ENCODE assay signal across 1 cellular context in the genomic region with DNA sequence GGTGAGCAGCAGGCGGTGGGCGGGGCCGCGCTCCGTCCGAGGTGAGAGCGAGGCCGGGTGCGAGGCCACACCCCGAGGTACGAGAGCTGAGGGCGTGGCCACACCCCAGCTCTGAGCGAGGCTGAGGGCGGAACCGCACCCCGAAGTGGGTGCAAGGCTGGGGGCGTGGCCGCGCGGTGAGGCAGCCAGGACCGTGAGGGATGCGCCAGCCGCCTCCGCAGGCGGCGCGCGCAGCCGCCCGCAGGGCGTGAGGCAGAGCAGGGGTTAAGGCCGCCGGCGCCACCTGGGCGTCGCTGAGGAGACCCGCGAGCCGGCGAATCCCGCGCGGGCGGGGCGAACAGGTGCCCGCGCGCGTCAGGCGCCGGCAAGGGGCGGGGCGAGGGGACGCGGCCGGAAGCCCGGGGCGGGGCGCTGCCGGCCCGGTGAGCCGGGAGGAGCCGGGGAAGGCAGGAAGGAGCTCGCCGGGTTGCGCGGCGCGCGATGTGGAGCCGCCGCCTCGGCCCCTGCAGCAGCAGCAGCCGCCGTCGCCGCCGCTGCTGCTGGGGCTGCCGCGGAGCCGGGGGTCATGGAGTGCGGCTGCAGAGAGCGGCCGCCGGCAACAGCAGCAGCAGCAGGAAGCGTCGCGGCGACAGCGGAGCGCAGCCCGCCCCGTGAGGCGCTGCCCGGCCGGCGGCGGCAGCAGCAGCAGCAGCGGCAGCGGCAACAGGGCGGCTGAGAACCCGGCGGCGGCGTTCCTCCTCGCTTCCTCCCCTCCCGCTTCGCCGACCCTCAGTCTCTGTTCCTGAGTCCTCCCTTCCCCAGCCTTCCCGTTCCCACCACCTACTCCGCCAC.
TF ChIP-seq lines count a peak whose summit lies in the region.

A gene with protein sequence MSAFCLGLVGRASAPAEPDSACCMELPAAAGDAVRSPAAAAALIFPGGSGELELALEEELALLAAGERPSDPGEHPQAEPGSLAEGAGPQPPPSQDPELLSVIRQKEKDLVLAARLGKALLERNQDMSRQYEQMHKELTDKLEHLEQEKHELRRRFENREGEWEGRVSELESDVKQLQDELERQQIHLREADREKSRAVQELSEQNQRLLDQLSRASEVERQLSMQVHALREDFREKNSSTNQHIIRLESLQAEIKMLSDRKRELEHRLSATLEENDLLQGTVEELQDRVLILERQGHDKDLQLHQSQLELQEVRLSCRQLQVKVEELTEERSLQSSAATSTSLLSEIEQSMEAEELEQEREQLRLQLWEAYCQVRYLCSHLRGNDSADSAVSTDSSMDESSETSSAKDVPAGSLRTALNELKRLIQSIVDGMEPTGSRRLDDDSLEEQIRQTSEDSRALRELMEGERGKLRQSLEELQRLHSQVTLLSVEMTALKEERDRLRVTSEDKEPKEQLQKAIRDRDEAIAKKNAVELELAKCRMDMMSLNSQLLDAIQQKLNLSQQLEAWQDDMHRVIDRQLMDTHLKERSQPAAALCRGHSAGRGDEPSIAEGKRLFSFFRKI (plus strand): TSS at position 449 of the 831 bp plus-strand sequence. CDS start 633 bp downstream, outside the sequence.

TF ChIP-seq in HepG2, 621 proteins besides CTCF, POLR2A, EP300 and RAD21 (continued from another document and continues in another):
- TF ChIP-seq, protein P1, sequence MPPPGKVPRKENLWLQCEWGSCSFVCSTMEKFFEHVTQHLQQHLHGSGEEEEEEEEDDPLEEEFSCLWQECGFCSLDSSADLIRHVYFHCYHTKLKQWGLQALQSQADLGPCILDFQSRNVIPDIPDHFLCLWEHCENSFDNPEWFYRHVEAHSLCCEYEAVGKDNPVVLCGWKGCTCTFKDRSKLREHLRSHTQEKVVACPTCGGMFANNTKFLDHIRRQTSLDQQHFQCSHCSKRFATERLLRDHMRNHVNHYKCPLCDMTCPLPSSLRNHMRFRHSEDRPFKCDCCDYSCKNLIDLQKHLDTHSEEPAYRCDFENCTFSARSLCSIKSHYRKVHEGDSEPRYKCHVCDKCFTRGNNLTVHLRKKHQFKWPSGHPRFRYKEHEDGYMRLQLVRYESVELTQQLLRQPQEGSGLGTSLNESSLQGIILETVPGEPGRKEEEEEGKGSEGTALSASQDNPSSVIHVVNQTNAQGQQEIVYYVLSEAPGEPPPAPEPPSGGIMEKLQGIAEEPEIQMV (CRISPR knock-in tag; IDR thresholded peaks at IDR 0.05; ENCODE audit: low read depth) = no peak
- TF ChIP-seq CCDC6 (CRISPR knock-in tag; IDR thresholded peaks at IDR 0.05) = 0 out of 2 replicates have a peak, but pooled peaks have one; percentile 25
- TF ChIP-seq, protein P2, sequence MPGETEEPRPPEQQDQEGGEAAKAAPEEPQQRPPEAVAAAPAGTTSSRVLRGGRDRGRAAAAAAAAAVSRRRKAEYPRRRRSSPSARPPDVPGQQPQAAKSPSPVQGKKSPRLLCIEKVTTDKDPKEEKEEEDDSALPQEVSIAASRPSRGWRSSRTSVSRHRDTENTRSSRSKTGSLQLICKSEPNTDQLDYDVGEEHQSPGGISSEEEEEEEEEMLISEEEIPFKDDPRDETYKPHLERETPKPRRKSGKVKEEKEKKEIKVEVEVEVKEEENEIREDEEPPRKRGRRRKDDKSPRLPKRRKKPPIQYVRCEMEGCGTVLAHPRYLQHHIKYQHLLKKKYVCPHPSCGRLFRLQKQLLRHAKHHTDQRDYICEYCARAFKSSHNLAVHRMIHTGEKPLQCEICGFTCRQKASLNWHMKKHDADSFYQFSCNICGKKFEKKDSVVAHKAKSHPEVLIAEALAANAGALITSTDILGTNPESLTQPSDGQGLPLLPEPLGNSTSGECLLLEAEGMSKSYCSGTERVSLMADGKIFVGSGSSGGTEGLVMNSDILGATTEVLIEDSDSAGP (CRISPR knock-in tag; IDR thresholded peaks at IDR 0.05; ENCODE audit: borderline replicate concordance) = peak; percentile 52; the same call in 1 of the 2 replicates
- TF ChIP-seq, protein P3, sequence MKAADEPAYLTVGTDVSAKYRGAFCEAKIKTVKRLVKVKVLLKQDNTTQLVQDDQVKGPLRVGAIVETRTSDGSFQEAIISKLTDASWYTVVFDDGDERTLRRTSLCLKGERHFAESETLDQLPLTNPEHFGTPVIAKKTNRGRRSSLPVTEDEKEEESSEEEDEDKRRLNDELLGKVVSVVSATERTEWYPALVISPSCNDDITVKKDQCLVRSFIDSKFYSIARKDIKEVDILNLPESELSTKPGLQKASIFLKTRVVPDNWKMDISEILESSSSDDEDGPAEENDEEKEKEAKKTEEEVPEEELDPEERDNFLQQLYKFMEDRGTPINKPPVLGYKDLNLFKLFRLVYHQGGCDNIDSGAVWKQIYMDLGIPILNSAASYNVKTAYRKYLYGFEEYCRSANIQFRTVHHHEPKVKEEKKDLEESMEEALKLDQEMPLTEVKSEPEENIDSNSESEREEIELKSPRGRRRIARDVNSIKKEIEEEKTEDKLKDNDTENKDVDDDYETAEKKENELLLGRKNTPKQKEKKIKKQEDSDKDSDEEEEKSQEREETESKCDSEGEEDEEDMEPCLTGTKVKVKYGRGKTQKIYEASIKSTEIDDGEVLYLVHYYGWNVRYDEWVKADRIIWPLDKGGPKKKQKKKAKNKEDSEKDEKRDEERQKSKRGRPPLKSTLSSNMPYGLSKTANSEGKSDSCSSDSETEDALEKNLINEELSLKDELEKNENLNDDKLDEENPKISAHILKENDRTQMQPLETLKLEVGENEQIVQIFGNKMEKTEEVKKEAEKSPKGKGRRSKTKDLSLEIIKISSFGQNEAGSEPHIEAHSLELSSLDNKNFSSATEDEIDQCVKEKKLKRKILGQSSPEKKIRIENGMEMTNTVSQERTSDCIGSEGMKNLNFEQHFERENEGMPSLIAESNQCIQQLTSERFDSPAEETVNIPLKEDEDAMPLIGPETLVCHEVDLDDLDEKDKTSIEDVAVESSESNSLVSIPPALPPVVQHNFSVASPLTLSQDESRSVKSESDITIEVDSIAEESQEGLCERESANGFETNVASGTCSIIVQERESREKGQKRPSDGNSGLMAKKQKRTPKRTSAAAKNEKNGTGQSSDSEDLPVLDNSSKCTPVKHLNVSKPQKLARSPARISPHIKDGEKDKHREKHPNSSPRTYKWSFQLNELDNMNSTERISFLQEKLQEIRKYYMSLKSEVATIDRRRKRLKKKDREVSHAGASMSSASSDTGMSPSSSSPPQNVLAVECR (CRISPR knock-in tag; IDR thresholded peaks at IDR 0.05; ENCODE audit: borderline replicate concordance) = no peak; the same call in 1 of the 2 replicates
- 0 out of 2 replicates have a peak, but pooled peaks have one; percentile 2 for TF ChIP-seq RARA (CRISPR knock-in tag; IDR thresholded peaks at IDR 0.05)
- TF ChIP-seq, protein P4, sequence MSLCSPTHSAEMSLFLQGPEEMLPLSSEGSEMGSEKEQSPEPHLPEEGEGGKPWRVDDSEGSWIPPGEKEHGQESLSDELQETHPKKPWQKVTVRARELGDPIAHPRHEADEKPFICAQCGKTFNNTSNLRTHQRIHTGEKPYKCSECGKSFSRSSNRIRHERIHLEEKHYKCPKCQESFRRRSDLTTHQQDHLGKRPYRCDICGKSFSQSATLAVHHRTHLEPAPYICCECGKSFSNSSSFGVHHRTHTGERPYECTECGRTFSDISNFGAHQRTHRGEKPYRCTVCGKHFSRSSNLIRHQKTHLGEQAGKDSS (CRISPR knock-in tag; IDR thresholded peaks at IDR 0.05; ENCODE audit: borderline replicate concordance, low read depth) = peak; percentile 57; the same call in 1 of the 2 replicates
- TF ChIP-seq, protein P5, sequence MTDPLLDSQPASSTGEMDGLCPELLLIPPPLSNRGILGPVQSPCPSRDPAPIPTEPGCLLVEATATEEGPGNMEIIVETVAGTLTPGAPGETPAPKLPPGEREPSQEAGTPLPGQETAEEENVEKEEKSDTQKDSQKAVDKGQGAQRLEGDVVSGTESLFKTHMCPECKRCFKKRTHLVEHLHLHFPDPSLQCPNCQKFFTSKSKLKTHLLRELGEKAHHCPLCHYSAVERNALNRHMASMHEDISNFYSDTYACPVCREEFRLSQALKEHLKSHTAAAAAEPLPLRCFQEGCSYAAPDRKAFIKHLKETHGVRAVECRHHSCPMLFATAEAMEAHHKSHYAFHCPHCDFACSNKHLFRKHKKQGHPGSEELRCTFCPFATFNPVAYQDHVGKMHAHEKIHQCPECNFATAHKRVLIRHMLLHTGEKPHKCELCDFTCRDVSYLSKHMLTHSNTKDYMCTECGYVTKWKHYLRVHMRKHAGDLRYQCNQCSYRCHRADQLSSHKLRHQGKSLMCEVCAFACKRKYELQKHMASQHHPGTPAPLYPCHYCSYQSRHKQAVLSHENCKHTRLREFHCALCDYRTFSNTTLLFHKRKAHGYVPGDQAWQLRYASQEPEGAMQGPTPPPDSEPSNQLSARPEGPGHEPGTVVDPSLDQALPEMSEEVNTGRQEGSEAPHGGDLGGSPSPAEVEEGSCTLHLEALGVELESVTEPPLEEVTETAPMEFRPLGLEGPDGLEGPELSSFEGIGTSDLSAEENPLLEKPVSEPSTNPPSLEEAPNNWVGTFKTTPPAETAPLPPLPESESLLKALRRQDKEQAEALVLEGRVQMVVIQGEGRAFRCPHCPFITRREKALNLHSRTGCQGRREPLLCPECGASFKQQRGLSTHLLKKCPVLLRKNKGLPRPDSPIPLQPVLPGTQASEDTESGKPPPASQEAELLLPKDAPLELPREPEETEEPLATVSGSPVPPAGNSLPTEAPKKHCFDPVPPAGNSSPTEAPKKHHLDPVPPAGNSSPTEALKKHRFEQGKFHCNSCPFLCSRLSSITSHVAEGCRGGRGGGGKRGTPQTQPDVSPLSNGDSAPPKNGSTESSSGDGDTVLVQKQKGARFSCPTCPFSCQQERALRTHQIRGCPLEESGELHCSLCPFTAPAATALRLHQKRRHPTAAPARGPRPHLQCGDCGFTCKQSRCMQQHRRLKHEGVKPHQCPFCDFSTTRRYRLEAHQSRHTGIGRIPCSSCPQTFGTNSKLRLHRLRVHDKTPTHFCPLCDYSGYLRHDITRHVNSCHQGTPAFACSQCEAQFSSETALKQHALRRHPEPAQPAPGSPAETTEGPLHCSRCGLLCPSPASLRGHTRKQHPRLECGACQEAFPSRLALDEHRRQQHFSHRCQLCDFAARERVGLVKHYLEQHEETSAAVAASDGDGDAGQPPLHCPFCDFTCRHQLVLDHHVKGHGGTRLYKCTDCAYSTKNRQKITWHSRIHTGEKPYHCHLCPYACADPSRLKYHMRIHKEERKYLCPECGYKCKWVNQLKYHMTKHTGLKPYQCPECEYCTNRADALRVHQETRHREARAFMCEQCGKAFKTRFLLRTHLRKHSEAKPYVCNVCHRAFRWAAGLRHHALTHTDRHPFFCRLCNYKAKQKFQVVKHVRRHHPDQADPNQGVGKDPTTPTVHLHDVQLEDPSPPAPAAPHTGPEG (CRISPR knock-in tag; IDR thresholded peaks at IDR 0.05) = peak; percentile 74; the same call in 1 of the 2 replicates
- TF ChIP-seq RORA (CRISPR knock-in tag; IDR thresholded peaks at IDR 0.05) = no peak
- TF ChIP-seq, protein P6, sequence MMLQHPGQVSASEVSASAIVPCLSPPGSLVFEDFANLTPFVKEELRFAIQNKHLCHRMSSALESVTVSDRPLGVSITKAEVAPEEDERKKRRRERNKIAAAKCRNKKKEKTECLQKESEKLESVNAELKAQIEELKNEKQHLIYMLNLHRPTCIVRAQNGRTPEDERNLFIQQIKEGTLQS (CRISPR knock-in tag; IDR thresholded peaks at IDR 0.05) = 0 out of 2 replicates have a peak, but pooled peaks have one; percentile 26
- TF ChIP-seq ZNF558 (CRISPR knock-in tag; IDR thresholded peaks at IDR 0.05; ENCODE audit: borderline replicate concordance) = peak; percentile 22; the same call in 1 of the 2 replicates
- peak; percentile 66; the same call in 1 of the 2 replicates for TF ChIP-seq ZNF451 (CRISPR knock-in tag; IDR thresholded peaks at IDR 0.05)
- TF ChIP-seq, protein P7, sequence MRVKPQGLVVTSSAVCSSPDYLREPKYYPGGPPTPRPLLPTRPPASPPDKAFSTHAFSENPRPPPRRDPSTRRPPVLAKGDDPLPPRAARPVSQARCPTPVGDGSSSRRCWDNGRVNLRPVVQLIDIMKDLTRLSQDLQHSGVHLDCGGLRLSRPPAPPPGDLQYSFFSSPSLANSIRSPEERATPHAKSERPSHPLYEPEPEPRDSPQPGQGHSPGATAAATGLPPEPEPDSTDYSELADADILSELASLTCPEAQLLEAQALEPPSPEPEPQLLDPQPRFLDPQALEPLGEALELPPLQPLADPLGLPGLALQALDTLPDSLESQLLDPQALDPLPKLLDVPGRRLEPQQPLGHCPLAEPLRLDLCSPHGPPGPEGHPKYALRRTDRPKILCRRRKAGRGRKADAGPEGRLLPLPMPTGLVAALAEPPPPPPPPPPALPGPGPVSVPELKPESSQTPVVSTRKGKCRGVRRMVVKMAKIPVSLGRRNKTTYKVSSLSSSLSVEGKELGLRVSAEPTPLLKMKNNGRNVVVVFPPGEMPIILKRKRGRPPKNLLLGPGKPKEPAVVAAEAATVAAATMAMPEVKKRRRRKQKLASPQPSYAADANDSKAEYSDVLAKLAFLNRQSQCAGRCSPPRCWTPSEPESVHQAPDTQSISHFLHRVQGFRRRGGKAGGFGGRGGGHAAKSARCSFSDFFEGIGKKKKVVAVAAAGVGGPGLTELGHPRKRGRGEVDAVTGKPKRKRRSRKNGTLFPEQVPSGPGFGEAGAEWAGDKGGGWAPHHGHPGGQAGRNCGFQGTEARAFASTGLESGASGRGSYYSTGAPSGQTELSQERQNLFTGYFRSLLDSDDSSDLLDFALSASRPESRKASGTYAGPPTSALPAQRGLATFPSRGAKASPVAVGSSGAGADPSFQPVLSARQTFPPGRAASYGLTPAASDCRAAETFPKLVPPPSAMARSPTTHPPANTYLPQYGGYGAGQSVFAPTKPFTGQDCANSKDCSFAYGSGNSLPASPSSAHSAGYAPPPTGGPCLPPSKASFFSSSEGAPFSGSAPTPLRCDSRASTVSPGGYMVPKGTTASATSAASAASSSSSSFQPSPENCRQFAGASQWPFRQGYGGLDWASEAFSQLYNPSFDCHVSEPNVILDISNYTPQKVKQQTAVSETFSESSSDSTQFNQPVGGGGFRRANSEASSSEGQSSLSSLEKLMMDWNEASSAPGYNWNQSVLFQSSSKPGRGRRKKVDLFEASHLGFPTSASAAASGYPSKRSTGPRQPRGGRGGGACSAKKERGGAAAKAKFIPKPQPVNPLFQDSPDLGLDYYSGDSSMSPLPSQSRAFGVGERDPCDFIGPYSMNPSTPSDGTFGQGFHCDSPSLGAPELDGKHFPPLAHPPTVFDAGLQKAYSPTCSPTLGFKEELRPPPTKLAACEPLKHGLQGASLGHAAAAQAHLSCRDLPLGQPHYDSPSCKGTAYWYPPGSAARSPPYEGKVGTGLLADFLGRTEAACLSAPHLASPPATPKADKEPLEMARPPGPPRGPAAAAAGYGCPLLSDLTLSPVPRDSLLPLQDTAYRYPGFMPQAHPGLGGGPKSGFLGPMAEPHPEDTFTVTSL (CRISPR knock-in tag; IDR thresholded peaks at IDR 0.05; ENCODE audit: borderline replicate concordance) = no peak
- TF ChIP-seq PCBP2 (optimal IDR thresholded peaks at IDR 0.05; ENCODE audit: low read depth, low read length, poor library complexity, severe bottlenecking) = no peak
- TF ChIP-seq, protein P8, sequence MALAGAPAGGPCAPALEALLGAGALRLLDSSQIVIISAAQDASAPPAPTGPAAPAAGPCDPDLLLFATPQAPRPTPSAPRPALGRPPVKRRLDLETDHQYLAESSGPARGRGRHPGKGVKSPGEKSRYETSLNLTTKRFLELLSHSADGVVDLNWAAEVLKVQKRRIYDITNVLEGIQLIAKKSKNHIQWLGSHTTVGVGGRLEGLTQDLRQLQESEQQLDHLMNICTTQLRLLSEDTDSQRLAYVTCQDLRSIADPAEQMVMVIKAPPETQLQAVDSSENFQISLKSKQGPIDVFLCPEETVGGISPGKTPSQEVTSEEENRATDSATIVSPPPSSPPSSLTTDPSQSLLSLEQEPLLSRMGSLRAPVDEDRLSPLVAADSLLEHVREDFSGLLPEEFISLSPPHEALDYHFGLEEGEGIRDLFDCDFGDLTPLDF (CRISPR knock-in tag; IDR thresholded peaks at IDR 0.05) = peak; percentile 44; the same call in 1 of the 2 replicates
- TF ChIP-seq, protein P9, sequence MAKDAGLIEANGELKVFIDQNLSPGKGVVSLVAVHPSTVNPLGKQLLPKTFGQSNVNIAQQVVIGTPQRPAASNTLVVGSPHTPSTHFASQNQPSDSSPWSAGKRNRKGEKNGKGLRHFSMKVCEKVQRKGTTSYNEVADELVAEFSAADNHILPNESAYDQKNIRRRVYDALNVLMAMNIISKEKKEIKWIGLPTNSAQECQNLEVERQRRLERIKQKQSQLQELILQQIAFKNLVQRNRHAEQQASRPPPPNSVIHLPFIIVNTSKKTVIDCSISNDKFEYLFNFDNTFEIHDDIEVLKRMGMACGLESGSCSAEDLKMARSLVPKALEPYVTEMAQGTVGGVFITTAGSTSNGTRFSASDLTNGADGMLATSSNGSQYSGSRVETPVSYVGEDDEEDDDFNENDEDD (CRISPR knock-in tag; IDR thresholded peaks at IDR 0.05; ENCODE audit: borderline replicate concordance) = peak; percentile 58; the same call in 1 of the 2 replicates
